22 cellular contexts compared by ENCODE assay signal in the genomic region with DNA sequence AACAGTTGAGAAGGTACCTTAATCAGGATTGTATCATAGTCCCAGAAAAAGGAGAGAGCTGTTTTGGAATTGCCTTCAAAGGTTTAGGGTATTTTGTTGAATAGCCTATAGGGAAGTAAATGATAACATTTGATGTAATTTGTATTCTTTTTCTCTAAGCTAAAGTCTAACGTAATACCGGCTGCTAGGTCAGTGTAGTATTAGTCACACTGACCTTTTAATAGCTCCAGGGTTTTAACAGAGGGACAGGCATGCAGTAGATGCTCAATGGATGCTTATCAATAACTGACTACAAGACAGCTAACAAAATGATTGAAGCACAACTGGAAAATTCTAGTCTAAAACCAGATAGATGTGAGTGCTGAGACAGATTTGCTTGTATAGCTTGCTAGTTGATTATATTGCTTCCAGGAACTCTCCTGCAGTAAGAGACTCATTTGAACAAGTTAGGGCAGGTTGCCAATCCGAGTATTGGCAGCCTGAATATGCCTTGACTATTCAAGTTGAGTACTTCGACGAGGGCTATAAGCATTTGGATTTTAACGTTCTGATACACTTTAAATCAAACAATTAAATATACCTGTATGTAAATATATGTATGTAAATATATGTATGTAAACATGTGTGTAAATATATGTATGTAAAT. TPM values are rescaled to one million over a fixed set of nuclear protein-coding genes. Genes with fewer than 3 reads are reported as not detected.
DNase-seq lines count a peak whose midpoint lies in the region; ATAC-seq and TF ChIP-seq lines count a peak whose summit lies in the region.
"Had no signal": no experiment of that assay in that cellular context is flagged by ENCODE, and none has a peak within 500 bp of the region (broad histone marks: within the 10 kb centered on the region; RNA-seq: fewer than 3 reads in every experiment).

No MANE protein-coding gene starts in this region.

- no peak for ATAC-seq in GM21367 (IDR thresholded peaks at IDR 0.05; ENCODE audit: unreplicated experiment)
- ATAC-seq: activated CD8-positive, alpha-beta memory T cell treated with anti-CD3 and anti-CD28 coated beads, Interleukin-2, amount 10 ng/mL, durations not matched to agents 7 days and 5 days; right lobe of liver had no signal

- peak; percentile 16 for DNase-seq in NCI-H510A treated with DMSO at 0.1 percent for 48 hours (lab: John Stamatoyannopoulos, UW)
- DNase-seq in NCI-H510A (lab: John Stamatoyannopoulos, UW): no peak
- DNase-seq in NCI-H526 treated with DMSO at 0.1 percent for 48 hours (lab: John Stamatoyannopoulos, UW): peak; percentile 13
- DNase-seq in epithelial cell of esophagus (ENCODE audit: low read depth): peak; percentile 79
- DNase-seq in renal cortical epithelial cell (ENCODE audit: low read depth): peak; percentile 7
- no peak for DNase-seq in activated T-cell treated with anti-CD3 and anti-CD28 coated beads for 4 hours
- DNase-seq in NCI-H774 (lab: John Stamatoyannopoulos, UW): no peak
- DNase-seq: activated B cell treated with CpG ODN at 0.5 μM for 24 hours; activated CD4-positive, alpha-beta T cell treated with anti-CD3 and anti-CD28 coated beads, Interleukin-2, amount 50 U/mL, for 1 hour; activated CD8-positive, alpha-beta memory T cell treated with anti-CD3 and anti-CD28 coated beads, Interleukin-2, amount 10 ng/mL, durations not matched to agents 7 days and 5 days; activated naive CD4-positive, alpha-beta T cell treated with Interleukin-2 at 50 U/mL for 16 hours; brain microvascular endothelial cell; DND-41; effector CD8-positive, alpha-beta T cell; foreskin melanocyte; mesenchymal stem cell; NCI-H1694 treated with DMSO at 0.1 percent for 48 hours; right lobe of liver; stimulated activated CD4-positive, alpha-beta T cell treated with anti-CD3 and anti-CD28 coated beads, Interleukin-2, amount 100 ng/mL, for 48 hours; T-helper 1 cell had no signal

- TF ChIP-seq CTCF in epithelial cell of esophagus (IDR thresholded peaks at IDR 0.05; ENCODE audit: insufficient read depth, low read depth, low read length, missing control alignments): no peak

- no peak overlapping the region for H3K4me3 ChIP-seq in epithelial cell of esophagus (ENCODE audit: low read length)
- H3K4me3 ChIP-seq: neural progenitor cell, right lobe of liver had no signal

RNA-seq across cellular contexts. Expression of a gene that starts 16.5 kb away (rescaled TPM):
- total RNA-seq in renal cortical epithelial cell: 14.1 and 36.1 TPM in 2 replicates

Comparison
In these comparisons a context has a peak if more than half of its experiments do, and no peak if none do; other contexts are left out.
1. DNase-seq: peak in NCI-H510A treated with DMSO at 0.1 percent for 48 hours (single experiment), NCI-H526 treated with DMSO at 0.1 percent for 48 hours (single experiment), epithelial cell of esophagus (single experiment) and renal cortical epithelial cell (single experiment); none in NCI-H510A (single experiment), activated T-cell treated with anti-CD3 and anti-CD28 coated beads for 4 hours (single experiment) and NCI-H774 (single experiment).